18 cellular contexts compared by ENCODE assay signal in the genomic region with DNA sequence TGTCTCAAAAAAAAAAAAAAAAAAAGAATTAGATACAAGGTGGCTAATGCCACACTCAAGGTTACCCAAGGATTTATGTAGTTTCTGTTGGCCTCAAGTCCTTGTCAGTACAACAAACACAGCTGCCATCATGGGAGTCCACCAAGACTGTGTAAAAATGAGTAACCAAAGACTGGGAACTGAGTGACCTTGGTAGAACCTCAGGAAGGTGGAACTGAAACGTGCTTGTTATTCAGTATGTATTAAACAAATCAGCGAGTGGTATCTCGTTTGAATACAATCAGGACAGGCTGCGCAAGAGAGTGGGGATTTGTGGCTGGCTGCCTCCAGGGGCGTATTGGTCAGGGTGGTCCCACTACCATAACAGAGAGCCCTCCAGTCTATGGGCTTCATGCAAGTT. TPM values are rescaled to one million over a fixed set of nuclear protein-coding genes. Genes with fewer than 3 reads are reported as not detected.
DNase-seq lines count a peak whose midpoint lies in the region; ATAC-seq and TF ChIP-seq lines count a peak whose summit lies in the region.
"Had no signal": no experiment of that assay in that cellular context is flagged by ENCODE, and none has a peak within 500 bp of the region (broad histone marks: within the 10 kb centered on the region; RNA-seq: fewer than 3 reads in every experiment).

No MANE protein-coding gene starts in this region.

- no peaks in the 10 kb centered on the region for H3K9me2 ChIP-seq in OCI-LY7 (ENCODE audit: insufficient read depth, low read length)
- H3K9me2 ChIP-seq: SK-N-SH had no signal

- H3K4me1 Mint-ChIP-seq in type B pancreatic cell (ENCODE audit: unreplicated experiment), result peaks cover 12% of the 10 kb centered on the region

- no peak overlapping the region for H3K4me3 ChIP-seq in OCI-LY7 (ENCODE audit: low read depth, low read length, poor library complexity, severe bottlenecking)
- H3K4me3 ChIP-seq: coronary artery had no signal

- no peaks in the 10 kb centered on the region for H3K9me3 ChIP-seq in OCI-LY7 (ENCODE audit: low read length)
- H3K9me3 ChIP-seq: neutrophil, SK-N-SH had no signal

- POLR2A ChIA-PET in OCI-LY7 (lab: Charles Lee), result interaction anchor here (0.7 kb wide), 2 partner anchors 79 to 1138 kb away, joined by 3 to 4 read pairs; no protein-coding TSS in a partner anchor

- no peak overlapping the region for H3K4me3 Mint-ChIP-seq in type B pancreatic cell
- H3K4me3 Mint-ChIP-seq: activated CD4-positive, alpha-beta memory T cell treated with anti-CD3 and anti-CD28 coated beads for 36 hours; HFFc6 had no signal

- DNase-seq in OCI-LY7 (ENCODE audit: low spot score) (peak; percentile 11), type B pancreatic cell (ENCODE audit: extremely low spot score, unreplicated experiment) (no peak), NCI-H69 (lab: John Stamatoyannopoulos, UW) (no peak), HCEC 1CT (no peak), SKM-1 (lab: John Stamatoyannopoulos, UW; ENCODE audit: unreplicated experiment) (no peak)
- DNase-seq: activated CD4-positive, alpha-beta memory T cell treated with anti-CD3 and anti-CD28 coated beads for 36 hours; foreskin melanocyte; HFFc6; left cardiac atrium; NCI-H345; SK-N-SH; stimulated activated naive CD4-positive, alpha-beta T cell had no signal

- TF ChIP-seq CTCF in OCI-LY7 (conservative IDR thresholded peaks at IDR 0.05; ENCODE audit: low read length) (no peak), type B pancreatic cell (conservative IDR thresholded peaks at IDR 0.05) (no peak)

- no peak overlapping the region for H3K4me2 ChIP-seq in OCI-LY7 (ENCODE audit: low read length)
- H3K4me2 ChIP-seq: SK-N-SH had no signal

- H2AFZ ChIP-seq in OCI-LY7 (ENCODE audit: low read length), result no peak overlapping the region

- CTCF ChIA-PET in OCI-LY7 (lab: Charles Lee; ENCODE audit: unreplicated experiment), result interaction anchor here (0.5 kb wide), 1 partner anchor 232 kb away, joined by 5 read pairs; no protein-coding TSS in a partner anchor

- no peaks in the 10 kb centered on the region for H4K20me1 ChIP-seq in OCI-LY7 (ENCODE audit: insufficient read depth, low read length)

- H3K79me2 ChIP-seq in OCI-LY7 (ENCODE audit: insufficient read depth, low read depth, low read length), result no peaks in the 10 kb centered on the region

- H3K27ac Mint-ChIP-seq in type B pancreatic cell, result no peak overlapping the region
- H3K27ac Mint-ChIP-seq: activated CD4-positive, alpha-beta memory T cell treated with anti-CD3 and anti-CD28 coated beads for 36 hours; activated naive CD4-positive, alpha-beta T cell treated with anti-CD3 and anti-CD28 coated beads, Interleukin-2, amount 50 U/mL, for 72 hours; HFFc6 had no signal

- no peaks in the 10 kb centered on the region for H3K9me3 Mint-ChIP-seq in type B pancreatic cell
- H3K9me3 Mint-ChIP-seq: activated CD4-positive, alpha-beta memory T cell treated with anti-CD3 and anti-CD28 coated beads for 36 hours; activated naive CD4-positive, alpha-beta T cell treated with anti-CD3 and anti-CD28 coated beads, Interleukin-2, amount 50 U/mL, for 72 hours; HFFc6 had no signal

- no peaks in the 10 kb centered on the region for H3K27me3 Mint-ChIP-seq in type B pancreatic cell
- H3K27me3 Mint-ChIP-seq: activated CD4-positive, alpha-beta memory T cell treated with anti-CD3 and anti-CD28 coated beads for 36 hours had no signal

- intact Hi-C loops in OCI-LY7 (cut with micrococcal nuclease; ENCODE audit: unreplicated experiment), result no loop called here

- H3K36me3 Mint-ChIP-seq in type B pancreatic cell, result no peaks in the 10 kb centered on the region
- H3K36me3 Mint-ChIP-seq: activated CD4-positive, alpha-beta memory T cell treated with anti-CD3 and anti-CD28 coated beads for 36 hours; activated naive CD4-positive, alpha-beta T cell treated with anti-CD3 and anti-CD28 coated beads, Interleukin-2, amount 50 U/mL, for 72 hours had no signal

- H3K4me1 ChIP-seq in OCI-LY7 (ENCODE audit: insufficient read depth, low read length, poor library complexity, severe bottlenecking), result peaks cover 4% of the 10 kb centered on the region

- ATAC-seq in GM18498 (IDR thresholded peaks at IDR 0.05; ENCODE audit: unreplicated experiment), result peak; percentile 72
- peak; percentile 69 for ATAC-seq in GM19397 (IDR thresholded peaks at IDR 0.05; ENCODE audit: unreplicated experiment)
- peak; percentile 50 for ATAC-seq in HG02885 (IDR thresholded peaks at IDR 0.05; ENCODE audit: poor library complexity, unreplicated experiment)
- ATAC-seq: activated naive CD4-positive, alpha-beta T cell treated with anti-CD3 and anti-CD28 coated beads, Interleukin-2, amount 50 U/mL, for 72 hours; left cardiac atrium had no signal

- H3K36me3 ChIP-seq in OCI-LY7 (ENCODE audit: insufficient read depth, low read length), result no peaks in the 10 kb centered on the region
- H3K36me3 ChIP-seq: neutrophil had no signal

- no TSS peak for BruUV-seq in OCI-LY7 (replicated peaks; lab: Mats Ljungman, UMichigan)

- H3K27ac ChIP-seq in OCI-LY7 (ENCODE audit: low read depth, low read length, poor library complexity, severe bottlenecking), result no peak overlapping the region
- H3K27ac ChIP-seq: coronary artery, neutrophil had no signal

RNA-seq across cellular contexts. Expression of a gene that starts 1.6 kb away (rescaled TPM):
- not detected in 2 replicates for total RNA-seq in OCI-LY7 (2014; rRNA removed; shearing (Covaris generic))
- not detected in 2 replicates for total RNA-seq in OCI-LY7 (2022)
- total RNA-seq in type B pancreatic cell (ENCODE audit: low replicate concordance), result 2.7 and 23.0 TPM in 2 replicates
- total RNA-seq: activated CD4-positive, alpha-beta memory T cell treated with anti-CD3 and anti-CD28 coated beads for 36 hours; activated naive CD4-positive, alpha-beta T cell treated with anti-CD3 and anti-CD28 coated beads, Interleukin-2, amount 50 U/mL, for 72 hours; HFFc6 had no signal

RNA-seq across cellular contexts. Expression of a gene that starts 24.6 kb away (rescaled TPM):
- not detected in 2 replicates for total RNA-seq in OCI-LY7 (2014; rRNA removed; shearing (Covaris generic))
- total RNA-seq in OCI-LY7 (2022), result not detected in 2 replicates
- total RNA-seq in type B pancreatic cell (ENCODE audit: low replicate concordance), result not detected in 2 replicates
- total RNA-seq: HFFc6 had no signal

RNA-seq across cellular contexts. Expression of a gene that starts 53.6 kb away (rescaled TPM):
- 76.2 and 79.8 TPM in 2 replicates for total RNA-seq in OCI-LY7 (2014; rRNA removed; shearing (Covaris generic))
- total RNA-seq in OCI-LY7 (2022) (74.5 and 83.2 TPM in 2 replicates), type B pancreatic cell (ENCODE audit: low replicate concordance) (43.3 and 62.5 TPM in 2 replicates)

RNA-seq across cellular contexts. Expression of a gene that starts 57.7 kb away (rescaled TPM):
- 62.0 and 86.7 TPM in 2 replicates for total RNA-seq in OCI-LY7 (2014; rRNA removed; shearing (Covaris generic))
- 86.2 and 96.1 TPM in 2 replicates for total RNA-seq in OCI-LY7 (2022)
- total RNA-seq in type B pancreatic cell (ENCODE audit: low replicate concordance), result 58.8 and 66.6 TPM in 2 replicates
